ENCODE assay signal across 11 cellular contexts in the genomic region with DNA sequence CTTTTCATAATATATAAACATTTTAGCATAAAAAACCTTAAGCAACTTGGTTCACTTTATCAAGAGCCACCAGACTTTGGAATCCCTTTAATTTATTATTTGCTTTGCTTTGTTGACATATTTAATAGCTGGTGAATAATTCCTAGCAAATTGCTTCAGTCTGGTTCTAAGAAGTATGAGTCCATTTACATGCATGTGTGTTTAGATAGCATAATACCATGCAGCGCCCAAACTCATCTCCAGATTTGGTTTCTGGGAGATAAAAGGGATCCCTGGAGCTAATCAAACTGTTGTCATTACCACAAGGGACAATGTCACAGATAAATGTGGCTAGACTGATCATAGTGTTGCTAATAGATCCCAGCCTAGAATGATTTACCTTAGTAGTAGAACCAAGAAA.
"Had no signal": no experiment of that assay in that cellular context is flagged by ENCODE, and none has a peak within 500 bp of the region (broad histone marks: within the 10 kb centered on the region; RNA-seq: fewer than 3 reads in every experiment).

No MANE protein-coding gene starts in this region.

- H3K4me1 ChIP-seq: left lung, parathyroid adenoma had no signal

- ATAC-seq: activated naive CD8-positive, alpha-beta T cell treated with anti-CD3 and anti-CD28 coated beads, Interleukin-2, amount 50 U/mL, for 24 hours; activated T-helper 17 cell treated with anti-CD3 and anti-CD28 coated beads, Interleukin-2, amount 50 U/mL, for 72 hours; left lung; naive thymus-derived CD8-positive, alpha-beta T cell; stimulated activated memory B cell treated with anti-CD40 and anti-IgM and Interleukin-4, amounts not matched to agents 10 μg/mL and 1 μg/mL and 100 μg/mL, for 72 hours had no signal

- H3K27me3 ChIP-seq: left lung had no signal

- H3K27ac ChIP-seq: left lung, parathyroid adenoma, WERI-Rb-1 had no signal

- DNase-seq: activated CD4-positive, alpha-beta T cell treated with anti-CD3 and anti-CD28 coated beads, Interleukin-2, amount 50 U/mL, for 48 hours; activated naive CD4-positive, alpha-beta T cell treated with anti-CD3 and anti-CD28 coated beads for 36 hours; activated naive CD8-positive, alpha-beta T cell treated with anti-CD3 and anti-CD28 coated beads, Interleukin-2, amount 50 U/mL, for 24 hours; hippocampal formation; kidney; left lung; naive thymus-derived CD8-positive, alpha-beta T cell; WERI-Rb-1 had no signal

- H3K4me3 ChIP-seq: left lung had no signal
